In the genomic region with DNA sequence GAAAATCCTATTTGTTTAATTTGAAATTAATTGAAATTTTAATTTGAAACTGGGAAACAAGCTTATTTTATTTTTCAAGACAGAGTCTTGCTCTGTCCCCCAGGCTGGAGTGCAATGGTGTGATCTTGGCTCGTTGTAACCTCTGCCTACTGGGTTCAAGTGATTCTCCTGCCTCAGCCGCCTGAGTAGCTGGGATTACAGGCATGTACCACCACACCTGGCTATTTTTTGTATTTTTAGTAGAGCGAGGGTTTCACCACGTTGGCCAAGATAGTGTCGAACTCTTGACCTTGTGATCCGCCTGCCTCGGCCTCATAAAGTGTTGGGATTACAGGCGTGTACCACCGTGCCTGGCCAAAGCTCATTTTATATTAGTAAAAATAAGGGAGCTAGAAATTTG, we compare ENCODE assay signal across 1 cellular context.
TF ChIP-seq lines count a peak whose summit lies in the region.

No MANE protein-coding gene starts in this region.

TF ChIP-seq in K562, 482 proteins besides CTCF, POLR2A, EP300 and RAD21:
- no peak for TF ChIP-seq SLC30A9 (CRISPR knock-in tag; IDR thresholded peaks at IDR 0.05)
- TF ChIP-seq, protein P1, sequence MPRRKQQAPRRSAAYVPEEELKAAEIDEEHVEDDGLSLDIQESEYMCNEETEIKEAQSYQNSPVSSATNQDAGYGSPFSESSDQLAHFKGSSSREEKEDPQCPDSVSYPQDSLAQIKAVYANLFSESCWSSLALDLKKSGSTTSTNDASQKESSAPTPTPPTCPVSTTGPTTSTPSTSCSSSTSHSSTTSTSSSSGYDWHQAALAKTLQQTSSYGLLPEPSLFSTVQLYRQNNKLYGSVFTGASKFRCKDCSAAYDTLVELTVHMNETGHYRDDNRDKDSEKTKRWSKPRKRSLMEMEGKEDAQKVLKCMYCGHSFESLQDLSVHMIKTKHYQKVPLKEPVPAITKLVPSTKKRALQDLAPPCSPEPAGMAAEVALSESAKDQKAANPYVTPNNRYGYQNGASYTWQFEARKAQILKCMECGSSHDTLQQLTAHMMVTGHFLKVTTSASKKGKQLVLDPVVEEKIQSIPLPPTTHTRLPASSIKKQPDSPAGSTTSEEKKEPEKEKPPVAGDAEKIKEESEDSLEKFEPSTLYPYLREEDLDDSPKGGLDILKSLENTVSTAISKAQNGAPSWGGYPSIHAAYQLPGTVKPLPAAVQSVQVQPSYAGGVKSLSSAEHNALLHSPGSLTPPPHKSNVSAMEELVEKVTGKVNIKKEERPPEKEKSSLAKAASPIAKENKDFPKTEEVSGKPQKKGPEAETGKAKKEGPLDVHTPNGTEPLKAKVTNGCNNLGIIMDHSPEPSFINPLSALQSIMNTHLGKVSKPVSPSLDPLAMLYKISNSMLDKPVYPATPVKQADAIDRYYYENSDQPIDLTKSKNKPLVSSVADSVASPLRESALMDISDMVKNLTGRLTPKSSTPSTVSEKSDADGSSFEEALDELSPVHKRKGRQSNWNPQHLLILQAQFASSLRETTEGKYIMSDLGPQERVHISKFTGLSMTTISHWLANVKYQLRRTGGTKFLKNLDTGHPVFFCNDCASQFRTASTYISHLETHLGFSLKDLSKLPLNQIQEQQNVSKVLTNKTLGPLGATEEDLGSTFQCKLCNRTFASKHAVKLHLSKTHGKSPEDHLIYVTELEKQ (CRISPR knock-in tag; IDR thresholded peaks at IDR 0.05): no peak
- no peak for TF ChIP-seq SAFB2 (IDR thresholded peaks at IDR 0.05; ENCODE audit: borderline replicate concordance, low read depth, low read length, severe bottlenecking)
- no peak for TF ChIP-seq SRSF3 (IDR thresholded peaks at IDR 0.05; ENCODE audit: insufficient read depth, low read length)
- TF ChIP-seq BHLHE40 (IDR thresholded peaks at IDR 0.05; ENCODE audit: low read length): no peak
- TF ChIP-seq SP1 (CRISPR knock-in tag; IDR thresholded peaks at IDR 0.05): 0 out of 2 replicates have a peak, but pooled peaks have one; percentile 41
- no peak for TF ChIP-seq MECOM (CRISPR knock-in tag; IDR thresholded peaks at IDR 0.05)
- no peak for TF ChIP-seq ZKSCAN1 (IDR thresholded peaks at IDR 0.05; ENCODE audit: low read depth, low read length)
- TF ChIP-seq ZNF282 (CRISPR knock-in tag; IDR thresholded peaks at IDR 0.05): no peak
- TF ChIP-seq, protein P2, sequence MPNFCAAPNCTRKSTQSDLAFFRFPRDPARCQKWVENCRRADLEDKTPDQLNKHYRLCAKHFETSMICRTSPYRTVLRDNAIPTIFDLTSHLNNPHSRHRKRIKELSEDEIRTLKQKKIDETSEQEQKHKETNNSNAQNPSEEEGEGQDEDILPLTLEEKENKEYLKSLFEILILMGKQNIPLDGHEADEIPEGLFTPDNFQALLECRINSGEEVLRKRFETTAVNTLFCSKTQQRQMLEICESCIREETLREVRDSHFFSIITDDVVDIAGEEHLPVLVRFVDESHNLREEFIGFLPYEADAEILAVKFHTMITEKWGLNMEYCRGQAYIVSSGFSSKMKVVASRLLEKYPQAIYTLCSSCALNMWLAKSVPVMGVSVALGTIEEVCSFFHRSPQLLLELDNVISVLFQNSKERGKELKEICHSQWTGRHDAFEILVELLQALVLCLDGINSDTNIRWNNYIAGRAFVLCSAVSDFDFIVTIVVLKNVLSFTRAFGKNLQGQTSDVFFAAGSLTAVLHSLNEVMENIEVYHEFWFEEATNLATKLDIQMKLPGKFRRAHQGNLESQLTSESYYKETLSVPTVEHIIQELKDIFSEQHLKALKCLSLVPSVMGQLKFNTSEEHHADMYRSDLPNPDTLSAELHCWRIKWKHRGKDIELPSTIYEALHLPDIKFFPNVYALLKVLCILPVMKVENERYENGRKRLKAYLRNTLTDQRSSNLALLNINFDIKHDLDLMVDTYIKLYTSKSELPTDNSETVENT (CRISPR knock-in tag; IDR thresholded peaks at IDR 0.05): no peak
- no peak for TF ChIP-seq SIX5 (IDR thresholded peaks at IDR 0.05; ENCODE audit: borderline replicate concordance in 1 of 2, insufficient read depth in 1 of 2, low read depth in 1 of 2, low read length in 2 of 2)
- TF ChIP-seq, protein P3, sequence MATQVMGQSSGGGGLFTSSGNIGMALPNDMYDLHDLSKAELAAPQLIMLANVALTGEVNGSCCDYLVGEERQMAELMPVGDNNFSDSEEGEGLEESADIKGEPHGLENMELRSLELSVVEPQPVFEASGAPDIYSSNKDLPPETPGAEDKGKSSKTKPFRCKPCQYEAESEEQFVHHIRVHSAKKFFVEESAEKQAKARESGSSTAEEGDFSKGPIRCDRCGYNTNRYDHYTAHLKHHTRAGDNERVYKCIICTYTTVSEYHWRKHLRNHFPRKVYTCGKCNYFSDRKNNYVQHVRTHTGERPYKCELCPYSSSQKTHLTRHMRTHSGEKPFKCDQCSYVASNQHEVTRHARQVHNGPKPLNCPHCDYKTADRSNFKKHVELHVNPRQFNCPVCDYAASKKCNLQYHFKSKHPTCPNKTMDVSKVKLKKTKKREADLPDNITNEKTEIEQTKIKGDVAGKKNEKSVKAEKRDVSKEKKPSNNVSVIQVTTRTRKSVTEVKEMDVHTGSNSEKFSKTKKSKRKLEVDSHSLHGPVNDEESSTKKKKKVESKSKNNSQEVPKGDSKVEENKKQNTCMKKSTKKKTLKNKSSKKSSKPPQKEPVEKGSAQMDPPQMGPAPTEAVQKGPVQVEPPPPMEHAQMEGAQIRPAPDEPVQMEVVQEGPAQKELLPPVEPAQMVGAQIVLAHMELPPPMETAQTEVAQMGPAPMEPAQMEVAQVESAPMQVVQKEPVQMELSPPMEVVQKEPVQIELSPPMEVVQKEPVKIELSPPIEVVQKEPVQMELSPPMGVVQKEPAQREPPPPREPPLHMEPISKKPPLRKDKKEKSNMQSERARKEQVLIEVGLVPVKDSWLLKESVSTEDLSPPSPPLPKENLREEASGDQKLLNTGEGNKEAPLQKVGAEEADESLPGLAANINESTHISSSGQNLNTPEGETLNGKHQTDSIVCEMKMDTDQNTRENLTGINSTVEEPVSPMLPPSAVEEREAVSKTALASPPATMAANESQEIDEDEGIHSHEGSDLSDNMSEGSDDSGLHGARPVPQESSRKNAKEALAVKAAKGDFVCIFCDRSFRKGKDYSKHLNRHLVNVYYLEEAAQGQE (CRISPR knock-in tag; IDR thresholded peaks at IDR 0.05; ENCODE audit: low read depth): no peak
- peak; percentile 37; the same call in 1 of the 2 replicates for TF ChIP-seq RBFOX2 (IDR thresholded peaks at IDR 0.05; ENCODE audit: low read depth, low read length)
- no peak for TF ChIP-seq YBX1 (IDR thresholded peaks at IDR 0.05)
- TF ChIP-seq CHD1 (IDR thresholded peaks at IDR 0.05; ENCODE audit: low read length): peak; percentile 6
- TF ChIP-seq, protein P4, sequence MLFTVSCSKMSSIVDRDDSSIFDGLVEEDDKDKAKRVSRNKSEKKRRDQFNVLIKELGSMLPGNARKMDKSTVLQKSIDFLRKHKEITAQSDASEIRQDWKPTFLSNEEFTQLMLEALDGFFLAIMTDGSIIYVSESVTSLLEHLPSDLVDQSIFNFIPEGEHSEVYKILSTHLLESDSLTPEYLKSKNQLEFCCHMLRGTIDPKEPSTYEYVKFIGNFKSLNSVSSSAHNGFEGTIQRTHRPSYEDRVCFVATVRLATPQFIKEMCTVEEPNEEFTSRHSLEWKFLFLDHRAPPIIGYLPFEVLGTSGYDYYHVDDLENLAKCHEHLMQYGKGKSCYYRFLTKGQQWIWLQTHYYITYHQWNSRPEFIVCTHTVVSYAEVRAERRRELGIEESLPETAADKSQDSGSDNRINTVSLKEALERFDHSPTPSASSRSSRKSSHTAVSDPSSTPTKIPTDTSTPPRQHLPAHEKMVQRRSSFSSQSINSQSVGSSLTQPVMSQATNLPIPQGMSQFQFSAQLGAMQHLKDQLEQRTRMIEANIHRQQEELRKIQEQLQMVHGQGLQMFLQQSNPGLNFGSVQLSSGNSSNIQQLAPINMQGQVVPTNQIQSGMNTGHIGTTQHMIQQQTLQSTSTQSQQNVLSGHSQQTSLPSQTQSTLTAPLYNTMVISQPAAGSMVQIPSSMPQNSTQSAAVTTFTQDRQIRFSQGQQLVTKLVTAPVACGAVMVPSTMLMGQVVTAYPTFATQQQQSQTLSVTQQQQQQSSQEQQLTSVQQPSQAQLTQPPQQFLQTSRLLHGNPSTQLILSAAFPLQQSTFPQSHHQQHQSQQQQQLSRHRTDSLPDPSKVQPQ (CRISPR knock-in tag; IDR thresholded peaks at IDR 0.05; ENCODE audit: borderline replicate concordance): no peak
- no peak for TF ChIP-seq ZNF124 (CRISPR knock-in tag; IDR thresholded peaks at IDR 0.05)
- TF ChIP-seq PPARD (CRISPR knock-in tag; IDR thresholded peaks at IDR 0.05): no peak
- TF ChIP-seq ZBTB17 (CRISPR knock-in tag; IDR thresholded peaks at IDR 0.05): no peak
- TF ChIP-seq, protein P5, sequence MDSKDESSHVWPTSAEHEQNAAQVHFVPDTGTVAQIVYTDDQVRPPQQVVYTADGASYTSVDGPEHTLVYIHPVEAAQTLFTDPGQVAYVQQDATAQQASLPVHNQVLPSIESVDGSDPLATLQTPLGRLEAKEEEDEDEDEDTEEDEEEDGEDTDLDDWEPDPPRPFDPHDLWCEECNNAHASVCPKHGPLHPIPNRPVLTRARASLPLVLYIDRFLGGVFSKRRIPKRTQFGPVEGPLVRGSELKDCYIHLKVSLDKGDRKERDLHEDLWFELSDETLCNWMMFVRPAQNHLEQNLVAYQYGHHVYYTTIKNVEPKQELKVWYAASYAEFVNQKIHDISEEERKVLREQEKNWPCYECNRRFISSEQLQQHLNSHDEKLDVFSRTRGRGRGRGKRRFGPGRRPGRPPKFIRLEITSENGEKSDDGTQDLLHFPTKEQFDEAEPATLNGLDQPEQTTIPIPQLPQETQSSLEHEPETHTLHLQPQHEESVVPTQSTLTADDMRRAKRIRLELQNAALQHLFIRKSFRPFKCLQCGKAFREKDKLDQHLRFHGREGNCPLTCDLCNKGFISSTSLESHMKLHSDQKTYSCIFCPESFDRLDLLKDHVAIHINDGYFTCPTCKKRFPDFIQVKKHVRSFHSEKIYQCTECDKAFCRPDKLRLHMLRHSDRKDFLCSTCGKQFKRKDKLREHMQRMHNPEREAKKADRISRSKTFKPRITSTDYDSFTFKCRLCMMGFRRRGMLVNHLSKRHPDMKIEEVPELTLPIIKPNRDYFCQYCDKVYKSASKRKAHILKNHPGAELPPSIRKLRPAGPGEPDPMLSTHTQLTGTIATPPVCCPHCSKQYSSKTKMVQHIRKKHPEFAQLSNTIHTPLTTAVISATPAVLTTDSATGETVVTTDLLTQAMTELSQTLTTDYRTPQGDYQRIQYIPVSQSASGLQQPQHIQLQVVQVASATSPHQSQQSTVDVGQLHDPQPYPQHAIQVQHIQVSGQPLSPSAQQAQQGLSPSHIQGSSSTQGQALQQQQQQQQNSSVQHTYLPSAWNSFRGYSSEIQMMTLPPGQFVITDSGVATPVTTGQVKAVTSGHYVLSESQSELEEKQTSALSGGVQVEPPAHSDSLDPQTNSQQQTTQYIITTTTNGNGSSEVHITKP (IDR thresholded peaks at IDR 0.05; ENCODE audit: partially characterized antibody): peak; percentile 17
- no peak for TF ChIP-seq ESRRA (IDR thresholded peaks at IDR 0.05; ENCODE audit: borderline replicate concordance, low read depth)
- TF ChIP-seq EZH2 (IDR thresholded peaks at IDR 0.05; ENCODE audit: borderline replicate concordance, low read depth, low read length): no peak
